ENCODE assay signal across 1 cellular context in genomic region chr2:144404621-144405312, GRCh38.
TF ChIP-seq lines count a peak whose summit lies in the region.

No MANE protein-coding gene starts in this region.

TF ChIP-seq in SK-N-SH, 30 proteins besides CTCF, POLR2A, EP300 and RAD21 (continued from another document):
- TF ChIP-seq REST (IDR thresholded peaks at IDR 0.05; ENCODE audit: low read depth, low read length) = no peak
- no peak for TF ChIP-seq POLR2AphosphoS5 (IDR thresholded peaks at IDR 0.05; ENCODE audit: low read depth, low read length)
- TF ChIP-seq ZBTB33 (IDR thresholded peaks at IDR 0.05; ENCODE audit: borderline replicate concordance, low read depth) = no peak
- TF ChIP-seq USF1 (IDR thresholded peaks at IDR 0.05; ENCODE audit: borderline replicate concordance, low read depth) = no peak
- TF ChIP-seq TEAD4 (IDR thresholded peaks at IDR 0.05; ENCODE audit: borderline replicate concordance, insufficient read depth) = no peak
